ENCODE assay signal across 3 cellular contexts in genomic region chr16:76791151-76791550, GRCh38.
"Had no signal": no experiment of that assay in that cellular context is flagged by ENCODE, and none has a peak within 500 bp of the region (broad histone marks: within the 10 kb centered on the region; RNA-seq: fewer than 3 reads in every experiment).

No MANE protein-coding gene starts in this region.

- H3K4me3 ChIP-seq: GM12878 had no signal

- DNase-seq: GDM1, GF-D8 had no signal
